Comparison of ENCODE assay signal across 21 cellular contexts in genomic region chr3:23882487-23882918, GRCh38.
"Had no signal": no experiment of that assay in that cellular context is flagged by ENCODE, and none has a peak within 500 bp of the region (broad histone marks: within the 10 kb centered on the region; RNA-seq: fewer than 3 reads in every experiment).

No MANE protein-coding gene starts in this region.

- DNase-seq: cerebellar nuclear complex; effector memory CD8-positive, alpha-beta T cell; gastrocnemius medialis; heart right ventricle; immature natural killer cell; left ventricle myocardium inferior; mesendoderm; naive B cell; nephron progenitor cell; psoas muscle; retina; stimulated activated CD4-positive, alpha-beta T cell treated with anti-CD3 and anti-CD28 coated beads, Interleukin-2, amount 100 ng/mL, for 24 hours; stimulated activated CD4-positive, alpha-beta T cell treated with anti-CD3 and anti-CD28 coated beads, Interleukin-4, amount 100 ng/mL, for 4 hours; stimulated activated naive CD4-positive, alpha-beta T cell treated with Interleukin-2 at 50 U/mL for 16 hours; tibial artery had no signal

- H3K36me3 ChIP-seq: gastrocnemius medialis, left ventricle myocardium inferior had no signal

- H3K9me3 Mint-ChIP-seq: effector memory CD8-positive, alpha-beta T cell; immature natural killer cell had no signal

- H3K27ac ChIP-seq: epithelial cell of prostate, esophagus muscularis mucosa, gastrocnemius medialis, heart right ventricle, left ventricle myocardium inferior, neutrophil, psoas muscle, tibial artery had no signal

- H3K9me3 ChIP-seq: esophagus muscularis mucosa, gastrocnemius medialis, heart right ventricle, left ventricle myocardium inferior, neutrophil, psoas muscle, tibial artery had no signal

- ATAC-seq: effector memory CD8-positive, alpha-beta T cell; gastrocnemius medialis; psoas muscle; sciatic nerve had no signal

- H3K27me3 ChIP-seq: esophagus muscularis mucosa, gastrocnemius medialis, heart right ventricle, neutrophil, tibial artery had no signal

- H3K4me3 ChIP-seq: esophagus muscularis mucosa, gastrocnemius medialis, heart right ventricle, left ventricle myocardium inferior, lung, psoas muscle, tibial artery had no signal

- H3K4me3 Mint-ChIP-seq: dendritic cell treated with granulocyte-macrophage colony-stimulating factor and Interleukin-4, amounts not matched to agents 40 ng/mL and 50 ng/mL, for 4 days; effector memory CD8-positive, alpha-beta T cell had no signal

- H3K27me3 Mint-ChIP-seq: dendritic cell treated with granulocyte-macrophage colony-stimulating factor and Interleukin-4, amounts not matched to agents 40 ng/mL and 50 ng/mL, for 4 days; effector memory CD8-positive, alpha-beta T cell; naive B cell had no signal
